Comparison of ENCODE assay signal across 18 cellular contexts in the genomic region with DNA sequence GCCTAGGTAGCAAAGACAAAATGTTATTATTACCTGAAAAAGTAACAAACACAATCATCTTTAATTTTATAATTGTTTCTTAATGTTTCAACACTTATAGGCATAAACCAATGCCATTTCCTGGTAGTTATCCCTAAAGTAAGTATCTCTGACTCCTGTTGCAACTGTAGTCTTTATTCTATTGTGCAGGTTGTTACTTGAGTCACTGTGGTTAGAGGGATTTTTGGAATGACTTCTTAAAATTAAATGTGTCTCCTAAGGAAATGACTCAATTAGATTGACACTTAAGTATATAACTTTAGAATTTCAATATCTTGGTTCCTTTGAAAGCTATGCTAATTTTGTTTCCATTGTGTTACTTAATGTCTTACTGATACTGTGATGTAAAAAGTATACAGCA.
A peak's percentile ranks its signal among the peaks of the same experiment; 100 is the strongest.
DNase-seq lines count a peak whose midpoint lies in the region; TF ChIP-seq lines count a peak whose summit lies in the region.
"Had no signal": no experiment of that assay in that cellular context is flagged by ENCODE, and none has a peak within 500 bp of the region (broad histone marks: within the 10 kb centered on the region; RNA-seq: fewer than 3 reads in every experiment).

No MANE protein-coding gene starts in this region.

- intact Hi-C loops in tibial artery (cut with DNase I; ENCODE audit: low total_unique reads): no loop called here

- no peaks in the 10 kb centered on the region for H3K27me3 ChIP-seq in tibial artery
- H3K27me3 ChIP-seq: BE2C, SJCRH30, thyroid gland had no signal

- peaks cover 34% of the 10 kb centered on the region for H3K36me3 Mint-ChIP-seq in brain

- peak overlapping the region in 4 of 5 experiments; percentile 84 to 92 (median 86) for H3K27ac Mint-ChIP-seq in brain
- H3K27ac Mint-ChIP-seq: stimulated activated memory B cell treated with anti-CD40 and anti-IgM and Interleukin-4, amounts not matched to agents 10 μg/mL and 1 μg/mL and 100 μg/mL, for 72 hours had no signal

- H3K4me3 ChIP-seq in tibial artery: no peak overlapping the region
- H3K4me3 ChIP-seq: SJCRH30, thyroid gland had no signal

- no peak for TF ChIP-seq CTCF in brain (conservative IDR thresholded peaks at IDR 0.05)
- TF ChIP-seq CTCF in tibial artery (IDR thresholded peaks at IDR 0.05): no peak

- H3K4me3 Mint-ChIP-seq in brain: peak overlapping the region in 1 of 5 experiments; percentile 66
- H3K4me3 Mint-ChIP-seq: stimulated activated memory B cell treated with anti-CD40 and anti-IgM and Interleukin-4, amounts not matched to agents 10 μg/mL and 1 μg/mL and 100 μg/mL, for 72 hours had no signal

- H3K9me3 ChIP-seq in tibial artery: no peaks in the 10 kb centered on the region
- H3K9me3 ChIP-seq: BE2C, SJCRH30, thyroid gland had no signal

- H3K9me3 Mint-ChIP-seq in brain: peaks cover 0 to 4% (median 0%) of the 10 kb centered on the region in 5 experiments

- DNase-seq in ELR (ENCODE audit: low read depth) (peak; percentile 61), NCI-H226 (peak; percentile 42), glomerular visceral epithelial cell (ENCODE audit: extremely low spot score) (peak; percentile 5), tibial artery (no peak), SHP77 treated with DMSO at 0.1 percent for 48 hours (lab: John Stamatoyannopoulos, UW) (no peak), AG20443 (ENCODE audit: low spot score) (no peak)
- DNase-seq in stimulated activated naive CD4-positive, alpha-beta T cell treated with Interleukin-2 at 50 U/mL for 16 hours (lab: John Stamatoyannopoulos, UW): no peak
- DNase-seq: activated CD4-positive, CD25-positive, alpha-beta regulatory T cell treated with anti-CD3 and anti-CD28 coated beads, Interleukin-2, amount 50 U/mL, for 72 hours; activated effector memory CD4-positive, alpha-beta T cell treated with Interleukin-2 at 50 U/mL for 16 hours; BE2C; erythroblast; kidney glomerular epithelial cell; NCI-H1694; SJCRH30; stimulated activated CD4-positive, alpha-beta T cell treated with anti-CD3 and anti-CD28 coated beads, Interleukin-12 subunit alpha, Interleukin-12 subunit beta, amount 100 ng/mL, for 4 hours; thyroid gland had no signal

- no peaks in the 10 kb centered on the region for H3K4me1 ChIP-seq in tibial artery
- H3K4me1 ChIP-seq: SJCRH30 had no signal

- no peaks in the 10 kb centered on the region for H3K27me3 Mint-ChIP-seq in brain
- H3K27me3 Mint-ChIP-seq: stimulated activated memory B cell treated with anti-CD40 and anti-IgM and Interleukin-4, amounts not matched to agents 10 μg/mL and 1 μg/mL and 100 μg/mL, for 72 hours had no signal

- H3K4me1 Mint-ChIP-seq in brain: peaks cover 29% of the 10 kb centered on the region
- H3K4me1 Mint-ChIP-seq: stimulated activated memory B cell treated with anti-CD40 and anti-IgM and Interleukin-4, amounts not matched to agents 10 μg/mL and 1 μg/mL and 100 μg/mL, for 72 hours had no signal

- peaks cover 3 to 11% (median 9%) of the 10 kb centered on the region in 3 donors for H3K36me3 ChIP-seq in tibial artery

- no peak overlapping the region for H3K27ac ChIP-seq in tibial artery
- H3K27ac ChIP-seq: SJCRH30 had no signal

Comparison
In these comparisons a context has a peak if more than half of its experiments do, and no peak if none do; other contexts are left out.
1. DNase-seq: peak in ELR (single experiment), NCI-H226 (single experiment) and glomerular visceral epithelial cell (single experiment); none in tibial artery (0 of 2), SHP77 treated with DMSO at 0.1 percent for 48 hours (single experiment), stimulated activated naive CD4-positive, alpha-beta T cell treated with Interleukin-2 at 50 U/mL for 16 hours (single experiment) and AG20443 (single experiment).